In the genomic region with DNA sequence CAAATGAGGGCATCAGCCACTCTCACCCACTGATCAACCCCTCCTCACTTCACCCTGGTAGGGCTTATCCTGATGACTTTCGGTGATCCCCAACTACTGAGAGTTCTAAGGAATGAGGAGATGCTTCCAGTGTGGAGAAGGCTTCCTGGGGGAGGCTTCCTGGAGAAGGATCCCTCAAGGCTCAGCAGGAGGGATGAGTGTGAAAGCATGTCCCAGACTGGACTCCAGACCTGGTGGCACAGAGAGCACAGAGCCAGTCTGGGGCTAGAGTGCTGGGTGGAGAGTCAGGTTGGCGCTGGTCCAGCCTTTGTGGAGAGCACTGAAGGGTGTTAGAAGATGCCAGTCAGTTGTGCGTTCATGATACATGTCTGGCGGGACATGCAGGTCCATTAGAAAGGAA, we compare ENCODE assay signal across 9 cellular contexts. TPM values are rescaled to one million over a fixed set of nuclear protein-coding genes. Genes with fewer than 3 reads are reported as not detected.
DNase-seq lines count a peak whose midpoint lies in the region; ATAC-seq and TF ChIP-seq lines count a peak whose summit lies in the region.
"Had no signal": no experiment of that assay in that cellular context is flagged by ENCODE, and none has a peak within 500 bp of the region (broad histone marks: within the 10 kb centered on the region; RNA-seq: fewer than 3 reads in every experiment).

No MANE protein-coding gene starts in this region.

- peaks cover 82% of the 10 kb centered on the region for H3K4me1 ChIP-seq in BLaER1
- H3K4me1 ChIP-seq: parathyroid adenoma had no signal

- no peaks in the 10 kb centered on the region for H3K9me3 ChIP-seq in BLaER1

- H3K4me3 Mint-ChIP-seq in endothelial cell (ENCODE audit: unreplicated experiment) = peak overlapping the region; percentile 51

- H3K27me3 ChIP-seq in BLaER1 = no peaks in the 10 kb centered on the region

- ATAC-seq in HG03469 (IDR thresholded peaks at IDR 0.05; ENCODE audit: unreplicated experiment) (no peak), HG02678 (IDR thresholded peaks at IDR 0.05; ENCODE audit: unreplicated experiment) (no peak)

- peaks cover 98% of the 10 kb centered on the region for H3K36me3 ChIP-seq in BLaER1

- H3K36me3 Mint-ChIP-seq in endothelial cell (ENCODE audit: low read depth, unreplicated experiment) = peaks cover 52% of the 10 kb centered on the region

- H3K27ac ChIP-seq in BLaER1 = peak overlapping the region; percentile 43; the same call in 1 of the 2 replicates
- H3K27ac ChIP-seq: parathyroid adenoma had no signal

- DNase-seq in NCI-H2029 treated with DMSO at 0.1 percent for 48 hours (lab: John Stamatoyannopoulos, UW) (peak; percentile 35), endothelial cell (ENCODE audit: low spot score) (no peak), pons (ENCODE audit: low spot score) (peak; percentile 39), DMS114 treated with DMSO at 0.1 percent for 48 hours (lab: John Stamatoyannopoulos, UW; ENCODE audit: unreplicated experiment) (no peak)
- no peak for DNase-seq in activated CD4-positive, alpha-beta T cell treated with anti-CD3 and anti-CD28 coated beads, Interleukin-2, amount 50 U/mL, for 1 hour

- no peak for TF ChIP-seq CTCF in endothelial cell (IDR thresholded peaks at IDR 0.05; ENCODE audit: unreplicated experiment)

- H3K4me1 Mint-ChIP-seq in endothelial cell (ENCODE audit: unreplicated experiment) = peaks cover 14% of the 10 kb centered on the region

- peak overlapping the region; percentile 58 for H3K4me2 ChIP-seq in BLaER1

- H3K27ac Mint-ChIP-seq in endothelial cell (ENCODE audit: unreplicated experiment) = peak overlapping the region; percentile 19

- peaks cover 64% of the 10 kb centered on the region for H4K20me1 ChIP-seq in BLaER1

- no peaks in the 10 kb centered on the region for H3K9me3 Mint-ChIP-seq in endothelial cell (ENCODE audit: unreplicated experiment)

- 0 out of 2 replicates have a peak overlapping the region, but pooled peaks have one; percentile 18 for H3K9ac ChIP-seq in BLaER1
- H3K9ac ChIP-seq: parathyroid adenoma had no signal

- peaks cover 15% of the 10 kb centered on the region for H3K27me3 Mint-ChIP-seq in endothelial cell (ENCODE audit: unreplicated experiment)

- H3K4me3 ChIP-seq in BLaER1 = no peak overlapping the region

RNA-seq across cellular contexts. Expression of gene PLD6, which starts 53.7 kb away (rescaled TPM):
- 0.21 TPM for total RNA-seq in endothelial cell (ENCODE audit: unreplicated experiment)

Comparison
In these comparisons a context has a peak if more than half of its experiments do, and no peak if none do; other contexts are left out.
1. DNase-seq: peak in NCI-H2029 treated with DMSO at 0.1 percent for 48 hours (single experiment) and pons (single experiment); none in endothelial cell (single experiment), DMS114 treated with DMSO at 0.1 percent for 48 hours (single experiment) and activated CD4-positive, alpha-beta T cell treated with anti-CD3 and anti-CD28 coated beads, Interleukin-2, amount 50 U/mL, for 1 hour (single experiment).